In genomic region chr1:230242317-230242716, GRCh38 we compare ENCODE assay signal across 1 cellular context.
TF ChIP-seq lines count a peak whose summit lies in the region.

No MANE protein-coding gene starts in this region.

TF ChIP-seq in K562, 482 proteins besides CTCF, POLR2A, EP300 and RAD21 (continued from another document):
- TF ChIP-seq MBD1 (CRISPR knock-in tag; IDR thresholded peaks at IDR 0.05) (no peak), RBM22 (IDR thresholded peaks at IDR 0.05; ENCODE audit: low read depth, low read length, poor library complexity, severe bottlenecking) (no peak), ZBTB33 (CRISPR knock-in tag; IDR thresholded peaks at IDR 0.05) (peak; percentile 40; the same call in 1 of the 2 replicates), ARID1B (IDR thresholded peaks at IDR 0.05) (0 out of 2 replicates have a peak, but pooled peaks have one; percentile 18), CREB1 (IDR thresholded peaks at IDR 0.05) (no peak), CREB1 (CRISPR knock-in tag; IDR thresholded peaks at IDR 0.05) (no peak), OTX1 (CRISPR knock-in tag; IDR thresholded peaks at IDR 0.05) (no peak), ZNF23 (CRISPR knock-in tag; IDR thresholded peaks at IDR 0.05) (no peak), CEBPG (CRISPR knock-in tag; IDR thresholded peaks at IDR 0.05) (no peak), CEBPG (tag; conservative IDR thresholded peaks at IDR 0.05 in 1 of 2, IDR thresholded peaks at IDR 0.05 in 1 of 2) (peak; percentile 72 to 79), IRF1 (CRISPR knock-in tag; IDR thresholded peaks at IDR 0.05; ENCODE audit: borderline replicate concordance) (no peak), POLR2AphosphoS2 (IDR thresholded peaks at IDR 0.05; ENCODE audit: low read length) (no peak), MAFG (tag; conservative IDR thresholded peaks at IDR 0.05) (no peak), ZBTB7A (IDR thresholded peaks at IDR 0.05; ENCODE audit: borderline replicate concordance, control insufficient read depth, low read depth, low read length) (no peak), ZKSCAN3 (CRISPR knock-in tag; IDR thresholded peaks at IDR 0.05) (no peak), ELF2 (CRISPR knock-in tag; IDR thresholded peaks at IDR 0.05) (no peak), CHD2 (IDR thresholded peaks at IDR 0.05; ENCODE audit: low read depth, low read length) (no peak)
- TF ChIP-seq, protein P1, sequence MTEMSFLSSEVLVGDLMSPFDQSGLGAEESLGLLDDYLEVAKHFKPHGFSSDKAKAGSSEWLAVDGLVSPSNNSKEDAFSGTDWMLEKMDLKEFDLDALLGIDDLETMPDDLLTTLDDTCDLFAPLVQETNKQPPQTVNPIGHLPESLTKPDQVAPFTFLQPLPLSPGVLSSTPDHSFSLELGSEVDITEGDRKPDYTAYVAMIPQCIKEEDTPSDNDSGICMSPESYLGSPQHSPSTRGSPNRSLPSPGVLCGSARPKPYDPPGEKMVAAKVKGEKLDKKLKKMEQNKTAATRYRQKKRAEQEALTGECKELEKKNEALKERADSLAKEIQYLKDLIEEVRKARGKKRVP (CRISPR knock-in tag; IDR thresholded peaks at IDR 0.05), result peak; percentile 67; the same call in 1 of the 2 replicates
